28 cellular contexts compared by ENCODE assay signal in the genomic region with DNA sequence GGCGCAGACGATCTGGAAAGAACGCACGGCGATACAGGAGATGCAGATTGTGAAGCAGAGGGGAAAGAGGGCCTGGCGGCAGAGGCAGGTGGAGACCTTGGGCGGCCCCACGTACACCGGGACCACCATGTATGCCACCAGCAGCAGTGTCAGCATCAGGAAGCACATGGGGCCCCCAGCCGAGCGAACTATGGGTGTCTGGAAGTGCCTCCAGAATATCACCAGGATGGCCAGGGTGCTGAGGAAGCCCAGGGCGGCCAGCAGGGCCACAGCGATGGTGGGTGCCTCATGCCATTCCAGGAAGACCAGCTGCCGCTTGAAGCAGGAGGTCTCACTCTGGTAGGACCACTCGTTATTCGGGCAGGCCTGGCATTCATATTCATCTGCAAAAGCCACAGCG. TPM values are rescaled to one million over a fixed set of nuclear protein-coding genes. Genes with fewer than 3 reads are reported as not detected.
"Had no signal": no experiment of that assay in that cellular context is flagged by ENCODE, and none has a peak within 500 bp of the region (broad histone marks: within the 10 kb centered on the region; RNA-seq: fewer than 3 reads in every experiment).

No MANE protein-coding gene starts in this region.

- DNase-seq: stimulated activated CD4-positive, alpha-beta T cell treated with anti-CD3 and anti-CD28 coated beads, Interleukin-2, amount 100 ng/mL, for 48 hours; stimulated activated CD4-positive, alpha-beta T cell treated with anti-CD3 and anti-CD28 coated beads, Interleukin-4, amount 100 ng/mL, for 1 hour; stimulated activated CD4-positive, alpha-beta T cell treated with anti-CD3 and anti-CD28 coated beads, Interleukin-4, amount 100 ng/mL, for 24 hours; stimulated activated CD4-positive, alpha-beta T cell treated with anti-CD3 and anti-CD28 coated beads, Interleukin-4, amount 100 ng/mL, for 4 hours; stimulated activated CD8-positive, alpha-beta memory T cell treated with anti-CD3 and anti-CD28 coated beads, Interleukin-4, amount 100 ng/mL, for 48 hours; stimulated activated naive B cell treated with anti-CD40 and anti-IgM and Interleukin-4, amounts not matched to agents 10 μg/mL and 1 μg/mL and 100 μg/mL, for 72 hours; stimulated activated naive CD4-positive, alpha-beta T cell; stimulated activated naive CD4-positive, alpha-beta T cell treated with Interleukin-2 at 50 U/mL for 16 hours; stimulated activated naive CD8-positive, alpha-beta T cell treated with anti-CD3 and anti-CD28 coated beads, Interleukin-15, amount 100 ng/mL, for 72 hours; stimulated activated naive CD8-positive, alpha-beta T cell treated with anti-CD3 and anti-CD28 coated beads, Interleukin-15, Interleukin-2, amounts not matched to agents 100 U/mL and 50 U/mL, for 24 hours; stomach; substantia nigra; testis; tibial artery; transverse colon; trophoblast cell; upper lobe of right lung; uterus had no signal

- H3K36me3 ChIP-seq: stomach, suprapubic skin, thoracic aorta, tibial artery, tibial nerve, transverse colon, upper lobe of left lung, upper lobe of right lung, uterus, vagina had no signal

- H3K4me3 ChIP-seq: stomach, suprapubic skin, testis, thoracic aorta, tibial artery, tibial nerve, transverse colon, upper lobe of left lung, upper lobe of right lung, uterus, vagina had no signal

- FAIRE-seq: urothelium cell line had no signal

- H3K27me3 ChIP-seq: testis, tibial nerve, upper lobe of left lung, uterus, vagina had no signal

- H3K4me1 ChIP-seq: stomach, suprapubic skin, testis, tibial artery, tibial nerve, transverse colon, upper lobe of left lung, upper lobe of right lung, uterus, vagina had no signal

- H3K27ac ChIP-seq: stomach, suprapubic skin, testis, thoracic aorta, tibial artery, tibial nerve, transverse colon, upper lobe of left lung, upper lobe of right lung, uterus, vagina had no signal

- H3K9me3 ChIP-seq: suprapubic skin, testis, thoracic aorta, tibial artery, transverse colon, upper lobe of left lung, upper lobe of right lung, uterus, vagina had no signal

RNA-seq across cellular contexts. Expression of a gene that starts 19.3 kb away (rescaled TPM):
- total RNA-seq: subcutaneous adipose tissue, temporal lobe, thoracic aorta, tibial nerve, transverse colon, upper lobe of left lung, upper lobe of right lung, ureter, urinary bladder had no signal
- polyA plus RNA-seq: stomach, urinary bladder had no signal
